27 cellular contexts compared by ENCODE assay signal in genomic region chr2:129806985-129807384, GRCh38.
DNase-seq lines count a peak whose midpoint lies in the region; ATAC-seq and TF ChIP-seq lines count a peak whose summit lies in the region.
"Had no signal": no experiment of that assay in that cellular context is flagged by ENCODE, and none has a peak within 500 bp of the region (broad histone marks: within the 10 kb centered on the region; RNA-seq: fewer than 3 reads in every experiment).

No MANE protein-coding gene starts in this region.

- POLR2A ChIA-PET in WTC11 (lab: Charles Lee), result interaction anchor here (1.2 kb wide), 1 partner anchor 9 kb away, joined by 3 read pairs; no protein-coding TSS in a partner anchor

- no peak for TF ChIP-seq CTCF in WTC11 (IDR thresholded peaks at IDR 0.05)

- no peak overlapping the region for H3K9ac ChIP-seq in mesenchymal stem cell (ENCODE audit: low read length)
- H3K9ac ChIP-seq: KMS-11 had no signal

- no peak overlapping the region for H3K18ac ChIP-seq in mesenchymal stem cell (ENCODE audit: low read depth in 1 of 2, low read length in 2 of 2)

- no peaks in the 10 kb centered on the region for H3K36me3 Mint-ChIP-seq in WTC11
- H3K36me3 Mint-ChIP-seq: CD8-positive, alpha-beta T cell; IgD-negative memory B cell had no signal

- H3K36me3 ChIP-seq in mesenchymal stem cell (ENCODE audit: control insufficient read depth in 1 of 2, insufficient read depth in 2 of 2, low read depth in 1 of 2, low read length in 2 of 2), result no peaks in the 10 kb centered on the region

- no peaks in the 10 kb centered on the region; the same call in 1 of the 2 replicates for H3K27me3 Mint-ChIP-seq in WTC11 (ENCODE audit: low read depth)

- H2BK5ac ChIP-seq in mesenchymal stem cell (ENCODE audit: low read depth, low read length, poor library complexity, severe bottlenecking), result no peak overlapping the region

- no peaks in the 10 kb centered on the region for H3K9me3 Mint-ChIP-seq in WTC11
- H3K9me3 Mint-ChIP-seq: CD8-positive, alpha-beta T cell; IgD-negative memory B cell had no signal

- ATAC-seq in WTC11, result peak; percentile 76
- no peak for ATAC-seq in GM19463 (IDR thresholded peaks at IDR 0.05; ENCODE audit: unreplicated experiment)
- ATAC-seq: CD8-positive, alpha-beta T cell; PC-3; SK-N-SH treated with all-trans-retinoic acid at 6 μM for 48 hours had no signal

- no peaks in the 10 kb centered on the region for H3K79me1 ChIP-seq in mesenchymal stem cell (replicated peaks; ENCODE audit: low read length, poor library complexity, severe bottlenecking)

- intact Hi-C loops in cardiac septum (cut with DNase I), result no loop called here

- H3K4me3 Mint-ChIP-seq in WTC11, result no peak overlapping the region
- H3K4me3 Mint-ChIP-seq: B cell; CD8-positive, alpha-beta T cell; IgD-negative memory B cell had no signal

- H3K4me3 ChIP-seq in mesenchymal stem cell (ENCODE audit: insufficient read depth in 1 of 2, low read depth in 1 of 2, low read length in 2 of 2), result no peak overlapping the region

- H2BK12ac ChIP-seq in mesenchymal stem cell (ENCODE audit: low read length in 2 of 2), result no peak overlapping the region

- CTCF ChIA-PET in WTC11 (lab: Charles Lee), result interaction anchor here (1.1 kb wide), 1 partner anchor 99 kb away, joined by 3 read pairs; no protein-coding TSS in a partner anchor

- H4K91ac ChIP-seq in mesenchymal stem cell (ENCODE audit: low read length), result peak overlapping the region; percentile 76

- H3K9me3 ChIP-seq in mesenchymal stem cell (ENCODE audit: control insufficient read depth, low read length), result no peaks in the 10 kb centered on the region
- H3K9me3 ChIP-seq: Caco-2 had no signal

- peaks cover 45% of the 10 kb centered on the region for H3K4me1 Mint-ChIP-seq in WTC11

- WGBS in mesenchymal stem cell, result 46% methylated on average over 7 of the region's 7 CpGs

- H3K27ac Mint-ChIP-seq in WTC11, result no peak overlapping the region
- H3K27ac Mint-ChIP-seq: B cell; CD8-positive, alpha-beta T cell; IgD-negative memory B cell had no signal

- H3K27me3 ChIP-seq in mesenchymal stem cell (ENCODE audit: control insufficient read depth in 1 of 2, insufficient read depth in 1 of 2, low read length in 2 of 2), result peaks cover 0 to 11% of the 10 kb centered on the region in 2 experiments

- H4K8ac ChIP-seq in mesenchymal stem cell (ENCODE audit: low read length), result no peak overlapping the region

- no peak overlapping the region for H2AFZ ChIP-seq in mesenchymal stem cell (ENCODE audit: low read depth, low read length)

- H3K23ac ChIP-seq in mesenchymal stem cell (ENCODE audit: low read length in 2 of 2), result no peak overlapping the region

- H3K14ac ChIP-seq in mesenchymal stem cell (ENCODE audit: low read length in 2 of 2), result no peak overlapping the region

- H3K4me2 ChIP-seq in mesenchymal stem cell (ENCODE audit: low read length, poor library complexity, severe bottlenecking), result no peak overlapping the region
- H3K4me2 ChIP-seq: KMS-11 had no signal

- no peak overlapping the region for H3K27ac ChIP-seq in mesenchymal stem cell (ENCODE audit: low read length, poor library complexity, severe bottlenecking)
- H3K27ac ChIP-seq: 22Rv1, C4-2B, HL-60, KMS-11 had no signal

- H2AK5ac ChIP-seq in mesenchymal stem cell (ENCODE audit: low read length, severe bottlenecking), result no peak overlapping the region

- H3K4ac ChIP-seq in mesenchymal stem cell (ENCODE audit: low read depth in 1 of 2, low read length in 2 of 2), result no peak overlapping the region

- no peak overlapping the region for H2BK15ac ChIP-seq in mesenchymal stem cell (ENCODE audit: low read depth, poor library complexity, severe bottlenecking)

- H2BK120ac ChIP-seq in mesenchymal stem cell (ENCODE audit: low read depth, low read length), result no peak overlapping the region

- H3K4me1 ChIP-seq in mesenchymal stem cell (ENCODE audit: control insufficient read depth, insufficient read depth, low read depth, low read length), result no peaks in the 10 kb centered on the region
- H3K4me1 ChIP-seq: Caco-2 had no signal

- DNase-seq in NCI-H82 (lab: John Stamatoyannopoulos, UW), result peak; percentile 29
- no peak for DNase-seq in NCI-H82 treated with DMSO at 0.1 percent for 48 hours (lab: John Stamatoyannopoulos, UW; ENCODE audit: unreplicated experiment)
- no peak for DNase-seq in WTC11 (ENCODE audit: low spot score)
- DNase-seq in mesenchymal stem cell, result no peak
- no peak for DNase-seq in NCI-H146 treated with DMSO at 0.1 percent for 48 hours (lab: John Stamatoyannopoulos, UW; ENCODE audit: unreplicated experiment)
- DNase-seq in cardiac septum (ENCODE audit: low spot score), result no peak
- DNase-seq in NCI-H1092 treated with DMSO at 0.1 percent for 48 hours (lab: John Stamatoyannopoulos, UW), result no peak
- DNase-seq: Caco-2; CD8-positive, alpha-beta T cell; DMS 273 treated with DMSO at 0.1 percent for 48 hours; DMS79; GF-D8; GOT3; HCEC 1CT; NCI-H1092; NCI-H1436; NCI-H187 treated with DMSO at 0.1 percent for 48 hours; NCI-H2107; PC-3 had no signal

TF ChIP-seq in WTC11, 78 proteins besides CTCF, POLR2A, EP300 and RAD21:
- TF ChIP-seq TEAD1 (CRISPR knock-in tag; IDR thresholded peaks at IDR 0.05), result no peak
- no peak for TF ChIP-seq ZBTB43 (CRISPR knock-in tag; IDR thresholded peaks at IDR 0.05)
- no peak for TF ChIP-seq PRDM15 (CRISPR knock-in tag; IDR thresholded peaks at IDR 0.05)
- TF ChIP-seq MLX (CRISPR knock-in tag; IDR thresholded peaks at IDR 0.05), result no peak
